ENCODE assay signal across 1 cellular context in the genomic region with DNA sequence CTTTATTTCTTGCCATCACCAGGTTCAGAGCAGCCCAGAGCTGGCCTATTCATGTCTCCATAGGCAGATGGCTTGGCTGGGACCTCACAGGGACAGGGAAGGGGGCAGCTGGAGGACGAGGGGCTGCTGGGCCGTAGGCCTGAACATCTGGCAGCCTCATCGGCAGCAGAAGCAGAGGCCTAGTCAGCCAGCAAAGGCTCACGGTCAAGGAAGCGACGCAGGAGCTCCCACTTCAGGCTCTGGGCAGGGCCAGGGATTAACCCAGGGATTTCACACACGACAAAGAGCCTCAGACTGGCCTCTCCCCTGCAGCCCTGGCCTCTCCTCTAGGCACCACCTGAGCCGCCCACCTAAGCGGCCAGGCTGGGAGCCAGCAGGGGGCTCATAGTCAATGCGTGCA.
TF ChIP-seq lines count a peak whose summit lies in the region.

No MANE protein-coding gene starts in this region.

TF ChIP-seq in H1, 55 proteins besides CTCF, POLR2A, EP300 and RAD21:
- no peak for TF ChIP-seq SUZ12 (IDR thresholded peaks at IDR 0.05; ENCODE audit: low read length)
- TF ChIP-seq TAF1 (IDR thresholded peaks at IDR 0.05; ENCODE audit: low read depth, low read length) = no peak
- TF ChIP-seq PHF8 (conservative IDR thresholded peaks at IDR 0.05; ENCODE audit: low read depth, low read length) = no peak
- TF ChIP-seq, protein P1, sequence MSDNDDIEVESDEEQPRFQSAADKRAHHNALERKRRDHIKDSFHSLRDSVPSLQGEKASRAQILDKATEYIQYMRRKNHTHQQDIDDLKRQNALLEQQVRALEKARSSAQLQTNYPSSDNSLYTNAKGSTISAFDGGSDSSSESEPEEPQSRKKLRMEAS (IDR thresholded peaks at IDR 0.05) = no peak
- TF ChIP-seq TCF12 (IDR thresholded peaks at IDR 0.05; ENCODE audit: low read depth, low read length) = no peak
- TF ChIP-seq SIX5 (IDR thresholded peaks at IDR 0.05; ENCODE audit: low read depth, low read length) = no peak
- no peak for TF ChIP-seq BACH1 (IDR thresholded peaks at IDR 0.05; ENCODE audit: low read length)
- TF ChIP-seq SP4 (IDR thresholded peaks at IDR 0.05; ENCODE audit: low read length) = no peak
- TF ChIP-seq SP1 (IDR thresholded peaks at IDR 0.05; ENCODE audit: low read depth, low read length) = no peak
- no peak for TF ChIP-seq CTBP2 (IDR thresholded peaks at IDR 0.05; ENCODE audit: borderline replicate concordance, insufficient read depth, insufficient read length, low read length)
- no peak for TF ChIP-seq RXRA (IDR thresholded peaks at IDR 0.05; ENCODE audit: insufficient read depth, low read depth, low read length)
